ENCODE assay signal across 8 cellular contexts in the genomic region with DNA sequence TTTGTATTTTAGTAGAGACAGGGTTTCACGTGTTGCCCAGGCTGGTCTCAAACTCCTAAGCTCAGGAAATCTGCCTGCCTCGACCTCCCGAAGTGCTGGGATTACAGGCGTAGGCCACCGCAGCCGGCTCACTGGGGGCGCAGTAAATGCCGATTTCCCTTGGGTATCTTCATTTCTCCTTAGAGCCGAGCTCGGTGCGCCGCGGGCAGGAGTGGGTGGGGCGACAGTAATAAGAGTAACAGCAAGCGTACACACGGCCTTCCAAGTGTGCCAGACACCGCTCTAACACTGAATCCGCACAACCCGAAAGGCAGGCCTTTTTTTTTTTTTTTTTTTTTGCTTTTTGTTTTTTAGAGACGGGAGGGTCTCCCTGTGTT. TPM values are rescaled to one million over a fixed set of nuclear protein-coding genes. Genes with fewer than 3 reads are reported as not detected.
DNase-seq lines count a peak whose midpoint lies in the region; ATAC-seq and TF ChIP-seq lines count a peak whose summit lies in the region.

No MANE protein-coding gene starts in this region.

- H3K4me3 Mint-ChIP-seq in IgD-negative memory B cell = peak overlapping the region; percentile 96 to 100 (median 100)
- peak overlapping the region; percentile 92 for H3K4me3 Mint-ChIP-seq in central memory CD8-positive, alpha-beta T cell
- H3K4me3 Mint-ChIP-seq in stimulated activated memory B cell treated with anti-CD40 and anti-IgM and Interleukin-4, amounts not matched to agents 10 μg/mL and 1 μg/mL and 100 μg/mL, for 72 hours = peak overlapping the region; percentile 98

- DNase-seq in GM20000 (ENCODE audit: low spot score) (peak; percentile 49), cerebellar cortex (ENCODE audit: low spot score) (no peak)
- peak in 1 of 2 donors; percentile 35 for DNase-seq in central memory CD8-positive, alpha-beta T cell (ENCODE audit: low spot score in 2 of 2)

- peak overlapping the region; percentile 87 to 95 (median 91) for H3K4me2 ChIP-seq in BLaER1 treated with 17β-estradiol and CSF1 and Interleukin-3, amounts not matched to agents 10 nM and 100 nM

- ATAC-seq in central memory CD8-positive, alpha-beta T cell (replicated peaks; ENCODE audit: extremely low read depth, poor library complexity, severe bottlenecking) = peak; percentile 67
- ATAC-seq in stimulated activated memory B cell treated with anti-CD40 and anti-IgM and Interleukin-4, amounts not matched to agents 10 μg/mL and 1 μg/mL and 100 μg/mL, for 72 hours = peak; percentile 74

- peaks cover 19 to 33% (median 25%) of the 10 kb centered on the region in 3 donors for H3K4me1 Mint-ChIP-seq in IgD-negative memory B cell
- H3K4me1 Mint-ChIP-seq in central memory CD8-positive, alpha-beta T cell = peaks cover 34% of the 10 kb centered on the region
- peaks cover 29% of the 10 kb centered on the region for H3K4me1 Mint-ChIP-seq in stimulated activated memory B cell treated with anti-CD40 and anti-IgM and Interleukin-4, amounts not matched to agents 10 μg/mL and 1 μg/mL and 100 μg/mL, for 72 hours

- under 1% methylated on average over 20 of the region's 20 CpGs for WGBS in liver

- peaks cover 9 to 37% (median 27%) of the 10 kb centered on the region in 11 experiments; a peak in 18 of 22 replicates for H4K20me1 ChIP-seq in BLaER1 treated with 17β-estradiol and CSF1 and Interleukin-3, amounts not matched to agents 10 nM and 100 nM

- no peak for TF ChIP-seq CTCF in GM20000 (IDR thresholded peaks at IDR 0.05; ENCODE audit: extremely low read depth, missing control alignments)
- TF ChIP-seq CTCF in VCaP (conservative IDR thresholded peaks at IDR 0.05) = no peak
- TF ChIP-seq CTCF in liver (IDR thresholded peaks at IDR 0.05; ENCODE audit: low read depth, low read length, missing input control) = no peak

- no peak for TF ChIP-seq RAD21 in liver (IDR thresholded peaks at IDR 0.05)

- H3K36me3 ChIP-seq in BLaER1 treated with 17β-estradiol and CSF1 and Interleukin-3, amounts not matched to agents 10 nM and 100 nM = peaks cover 21 to 26% (median 25%) of the 10 kb centered on the region in 11 experiments
- H3K36me3 ChIP-seq in liver (ENCODE audit: control insufficient read depth in 4 of 4, insufficient read depth in 3 of 4, low read depth in 1 of 4, low read length in 3 of 4) = peaks cover 6 to 10% (median 7%) of the 10 kb centered on the region in 4 donors

- no peaks in the 10 kb centered on the region for H3K9me3 Mint-ChIP-seq in IgD-negative memory B cell
- H3K9me3 Mint-ChIP-seq in central memory CD8-positive, alpha-beta T cell = no peaks in the 10 kb centered on the region
- no peaks in the 10 kb centered on the region for H3K9me3 Mint-ChIP-seq in stimulated activated memory B cell treated with anti-CD40 and anti-IgM and Interleukin-4, amounts not matched to agents 10 μg/mL and 1 μg/mL and 100 μg/mL, for 72 hours

- H3K4me3 ChIP-seq in BLaER1 treated with 17β-estradiol and CSF1 and Interleukin-3, amounts not matched to agents 10 nM and 100 nM = peak overlapping the region; percentile 77 to 89 (median 82)
- peak overlapping the region; percentile 79 to 95 (median 79) for H3K4me3 ChIP-seq in liver (ENCODE audit: low read depth in 1 of 3, low read length in 3 of 3)

- peaks cover 36 to 56% (median 44%) of the 10 kb centered on the region in 10 experiments for H3K4me1 ChIP-seq in BLaER1 treated with 17β-estradiol and CSF1 and Interleukin-3, amounts not matched to agents 10 nM and 100 nM
- H3K4me1 ChIP-seq in liver (ENCODE audit: control insufficient read depth in 4 of 4, insufficient read depth in 4 of 4, low read length in 3 of 4) = peaks cover 0 to 20% (median 16%) of the 10 kb centered on the region in 4 donors

- H3K36me3 Mint-ChIP-seq in IgD-negative memory B cell = no peaks in the 10 kb centered on the region
- peaks cover 25% of the 10 kb centered on the region for H3K36me3 Mint-ChIP-seq in central memory CD8-positive, alpha-beta T cell (ENCODE audit: insufficient read depth)
- H3K36me3 Mint-ChIP-seq in stimulated activated memory B cell treated with anti-CD40 and anti-IgM and Interleukin-4, amounts not matched to agents 10 μg/mL and 1 μg/mL and 100 μg/mL, for 72 hours = peaks cover 6% of the 10 kb centered on the region

- H3K9me3 ChIP-seq in BLaER1 treated with 17β-estradiol and CSF1 and Interleukin-3, amounts not matched to agents 10 nM and 100 nM (replicated peaks in 1 of 11) = no peaks in the 10 kb centered on the region
- H3K9me3 ChIP-seq in liver (ENCODE audit: control insufficient read depth in 4 of 4, low read length in 3 of 4) = no peaks in the 10 kb centered on the region

- H3K27ac Mint-ChIP-seq in IgD-negative memory B cell = peak overlapping the region; percentile 87 to 99 (median 98)
- peak overlapping the region; percentile 96 for H3K27ac Mint-ChIP-seq in central memory CD8-positive, alpha-beta T cell (ENCODE audit: low read depth)
- H3K27ac Mint-ChIP-seq in stimulated activated memory B cell treated with anti-CD40 and anti-IgM and Interleukin-4, amounts not matched to agents 10 μg/mL and 1 μg/mL and 100 μg/mL, for 72 hours = peak overlapping the region; percentile 95

- no peaks in the 10 kb centered on the region for H3K27me3 ChIP-seq in BLaER1 treated with 17β-estradiol and CSF1 and Interleukin-3, amounts not matched to agents 10 nM and 100 nM
- H3K27me3 ChIP-seq in liver (ENCODE audit: control insufficient read depth in 4 of 4, insufficient read depth in 4 of 4, low read length in 3 of 4) = no peaks in the 10 kb centered on the region

- H3K27me3 Mint-ChIP-seq in IgD-negative memory B cell = no peaks in the 10 kb centered on the region
- no peaks in the 10 kb centered on the region for H3K27me3 Mint-ChIP-seq in central memory CD8-positive, alpha-beta T cell
- no peaks in the 10 kb centered on the region for H3K27me3 Mint-ChIP-seq in stimulated activated memory B cell treated with anti-CD40 and anti-IgM and Interleukin-4, amounts not matched to agents 10 μg/mL and 1 μg/mL and 100 μg/mL, for 72 hours

- H3K9ac ChIP-seq in BLaER1 treated with 17β-estradiol and CSF1 and Interleukin-3, amounts not matched to agents 10 nM and 100 nM = peak overlapping the region; percentile 80 to 91 (median 86)
- peak overlapping the region; percentile 40 to 75 for H3K9ac ChIP-seq in liver (ENCODE audit: low read depth in 1 of 2, low read length in 2 of 2)

- H3K27ac ChIP-seq in BLaER1 treated with 17β-estradiol and CSF1 and Interleukin-3, amounts not matched to agents 10 nM and 100 nM = peak overlapping the region; percentile 68 to 92 (median 85)
- H3K27ac ChIP-seq in VCaP (peak overlapping the region; percentile 89), liver (ENCODE audit: low read depth in 1 of 2, low read length in 2 of 2) (peak overlapping the region; percentile 76 to 90)

TF ChIP-seq in liver, 16 proteins besides CTCF, POLR2A, EP300 and RAD21:
- TF ChIP-seq YY1 (IDR thresholded peaks at IDR 0.05) = no peak
- TF ChIP-seq, protein P1, sequence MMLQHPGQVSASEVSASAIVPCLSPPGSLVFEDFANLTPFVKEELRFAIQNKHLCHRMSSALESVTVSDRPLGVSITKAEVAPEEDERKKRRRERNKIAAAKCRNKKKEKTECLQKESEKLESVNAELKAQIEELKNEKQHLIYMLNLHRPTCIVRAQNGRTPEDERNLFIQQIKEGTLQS (IDR thresholded peaks at IDR 0.05) = no peak
- TF ChIP-seq, protein P2, sequence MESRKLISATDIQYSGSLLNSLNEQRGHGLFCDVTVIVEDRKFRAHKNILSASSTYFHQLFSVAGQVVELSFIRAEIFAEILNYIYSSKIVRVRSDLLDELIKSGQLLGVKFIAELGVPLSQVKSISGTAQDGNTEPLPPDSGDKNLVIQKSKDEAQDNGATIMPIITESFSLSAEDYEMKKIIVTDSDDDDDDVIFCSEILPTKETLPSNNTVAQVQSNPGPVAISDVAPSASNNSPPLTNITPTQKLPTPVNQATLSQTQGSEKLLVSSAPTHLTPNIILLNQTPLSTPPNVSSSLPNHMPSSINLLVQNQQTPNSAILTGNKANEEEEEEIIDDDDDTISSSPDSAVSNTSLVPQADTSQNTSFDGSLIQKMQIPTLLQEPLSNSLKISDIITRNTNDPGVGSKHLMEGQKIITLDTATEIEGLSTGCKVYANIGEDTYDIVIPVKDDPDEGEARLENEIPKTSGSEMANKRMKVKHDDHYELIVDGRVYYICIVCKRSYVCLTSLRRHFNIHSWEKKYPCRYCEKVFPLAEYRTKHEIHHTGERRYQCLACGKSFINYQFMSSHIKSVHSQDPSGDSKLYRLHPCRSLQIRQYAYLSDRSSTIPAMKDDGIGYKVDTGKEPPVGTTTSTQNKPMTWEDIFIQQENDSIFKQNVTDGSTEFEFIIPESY (IDR thresholded peaks at IDR 0.05) = no peak
- TF ChIP-seq JUND (IDR thresholded peaks at IDR 0.05) = no peak
- no peak for TF ChIP-seq EGR1 (IDR thresholded peaks at IDR 0.05; ENCODE audit: low read depth in 2 of 2)
- TF ChIP-seq HNF4G (IDR thresholded peaks at IDR 0.05) = no peak
- TF ChIP-seq FOXA1 (IDR thresholded peaks at IDR 0.05) = no peak
- no peak for TF ChIP-seq HNF4A (conservative IDR thresholded peaks at IDR 0.05)
- no peak for TF ChIP-seq SP1 (IDR thresholded peaks at IDR 0.05)
- no peak for TF ChIP-seq TAF1 (conservative IDR thresholded peaks at IDR 0.05)
- TF ChIP-seq FOXA2 (IDR thresholded peaks at IDR 0.05) = no peak
- no peak for TF ChIP-seq NR2F2 (IDR thresholded peaks at IDR 0.05)

RNA-seq across cellular contexts. Expression of a gene that starts 0.5 kb away (rescaled TPM):
- polyA plus RNA-seq in IgD-negative memory B cell (44.5 TPM), liver (10 to 100 TPM; 19.4 to 27.1 TPM)
- total RNA-seq in liver = 10 to 100 TPM; 52.5 to 54.5 TPM

RNA-seq across cellular contexts. Expression of a gene that starts 24.6 kb away (rescaled TPM):
- polyA plus RNA-seq in IgD-negative memory B cell (53.3 TPM), liver (10 to 100 TPM; 21.1 to 29.4 TPM)
- total RNA-seq in liver = 10 to 100 TPM; 14.9 to 32.9 TPM
